Comparison of ENCODE assay signal across 8 cellular contexts in genomic region chr15:34780725-34781124, GRCh38. TPM values are rescaled to one million over a fixed set of nuclear protein-coding genes. Genes with fewer than 3 reads are reported as not detected.
"Had no signal": no experiment of that assay in that cellular context is flagged by ENCODE, and none has a peak within 500 bp of the region (broad histone marks: within the 10 kb centered on the region; RNA-seq: fewer than 3 reads in every experiment).

No MANE protein-coding gene starts in this region.

- FAIRE-seq: G401.6, GM12878, GM12891, GM12892, GM18507, GM19239 had no signal

- ATAC-seq: GM12878 had no signal

- H3K4me3 ChIP-seq: GM12878 had no signal

- DNase-seq: GDM1, GF-D8 had no signal

RNA-seq across cellular contexts. Expression of gene GJD2, which starts 25.9 kb away (rescaled TPM):
- polyA plus RNA-seq: GM12878 had no signal
